1 cellular context compared by ENCODE assay signal in the genomic region with DNA sequence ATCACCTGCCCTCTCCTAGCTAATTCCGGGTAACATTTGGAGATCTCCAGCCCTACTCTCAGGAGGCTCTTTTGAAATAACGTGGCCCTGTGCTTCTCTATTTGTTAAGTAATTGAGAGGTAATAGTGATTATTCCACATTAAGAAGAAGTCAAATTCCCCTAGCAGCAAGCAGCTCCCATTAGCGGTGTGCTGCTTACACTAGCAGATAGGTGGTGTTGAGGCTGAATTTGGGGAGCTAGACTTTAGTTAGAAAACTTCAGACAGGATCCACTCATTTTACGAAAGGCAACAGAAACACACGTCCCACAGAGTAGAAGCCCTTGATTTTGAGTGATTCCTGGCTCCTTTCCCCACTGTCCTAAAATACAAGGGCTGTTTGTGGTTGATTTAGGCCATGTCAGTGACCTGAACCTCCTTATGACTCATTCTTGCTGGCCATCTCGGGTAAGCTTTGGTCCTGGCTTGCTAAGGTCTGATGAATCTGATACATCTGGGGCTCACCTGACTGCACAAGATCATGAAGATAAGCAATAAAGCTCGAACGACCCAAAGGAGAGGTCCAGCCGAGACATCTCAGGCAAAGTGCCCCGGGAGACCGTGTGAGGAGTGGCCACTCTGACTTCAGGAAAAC.
TF ChIP-seq lines count a peak whose summit lies in the region.

No MANE protein-coding gene starts in this region.

TF ChIP-seq in HCT116, 20 proteins besides CTCF, POLR2A, EP300 and RAD21 (continued from another document):
- TF ChIP-seq, protein P1, sequence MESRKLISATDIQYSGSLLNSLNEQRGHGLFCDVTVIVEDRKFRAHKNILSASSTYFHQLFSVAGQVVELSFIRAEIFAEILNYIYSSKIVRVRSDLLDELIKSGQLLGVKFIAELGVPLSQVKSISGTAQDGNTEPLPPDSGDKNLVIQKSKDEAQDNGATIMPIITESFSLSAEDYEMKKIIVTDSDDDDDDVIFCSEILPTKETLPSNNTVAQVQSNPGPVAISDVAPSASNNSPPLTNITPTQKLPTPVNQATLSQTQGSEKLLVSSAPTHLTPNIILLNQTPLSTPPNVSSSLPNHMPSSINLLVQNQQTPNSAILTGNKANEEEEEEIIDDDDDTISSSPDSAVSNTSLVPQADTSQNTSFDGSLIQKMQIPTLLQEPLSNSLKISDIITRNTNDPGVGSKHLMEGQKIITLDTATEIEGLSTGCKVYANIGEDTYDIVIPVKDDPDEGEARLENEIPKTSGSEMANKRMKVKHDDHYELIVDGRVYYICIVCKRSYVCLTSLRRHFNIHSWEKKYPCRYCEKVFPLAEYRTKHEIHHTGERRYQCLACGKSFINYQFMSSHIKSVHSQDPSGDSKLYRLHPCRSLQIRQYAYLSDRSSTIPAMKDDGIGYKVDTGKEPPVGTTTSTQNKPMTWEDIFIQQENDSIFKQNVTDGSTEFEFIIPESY (IDR thresholded peaks at IDR 0.05; ENCODE audit: extremely low read depth, insufficient replicate concordance, low read length): no peak
- no peak for TF ChIP-seq CBX3 (IDR thresholded peaks at IDR 0.05; ENCODE audit: low read depth)
- TF ChIP-seq, protein P2, sequence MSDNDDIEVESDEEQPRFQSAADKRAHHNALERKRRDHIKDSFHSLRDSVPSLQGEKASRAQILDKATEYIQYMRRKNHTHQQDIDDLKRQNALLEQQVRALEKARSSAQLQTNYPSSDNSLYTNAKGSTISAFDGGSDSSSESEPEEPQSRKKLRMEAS (IDR thresholded peaks at IDR 0.05): no peak
- no peak for TF ChIP-seq EGR1 (IDR thresholded peaks at IDR 0.05; ENCODE audit: low read depth)
- TF ChIP-seq ZNF274 (IDR thresholded peaks at IDR 0.05; ENCODE audit: low read depth, low read length): no peak
- TF ChIP-seq ELF1 (IDR thresholded peaks at IDR 0.05; ENCODE audit: borderline replicate concordance, low read depth): no peak
